Comparison of ENCODE assay signal across 14 cellular contexts in genomic region chr17:57424777-57425188, GRCh38.
DNase-seq lines count a peak whose midpoint lies in the region; ATAC-seq and TF ChIP-seq lines count a peak whose summit lies in the region.
"Had no signal": no experiment of that assay in that cellular context is flagged by ENCODE, and none has a peak within 500 bp of the region (broad histone marks: within the 10 kb centered on the region; RNA-seq: fewer than 3 reads in every experiment).

No MANE protein-coding gene starts in this region.

- H3K9me3 ChIP-seq in A673 (ENCODE audit: low read depth, low read length, poor library complexity, severe bottlenecking): no peaks in the 10 kb centered on the region

- peak overlapping the region; percentile 77 for H3K27ac ChIP-seq in A673 (ENCODE audit: low read depth, low read length, poor library complexity, severe bottlenecking)
- H3K27ac ChIP-seq: coronary artery had no signal

- H3K4me1 Mint-ChIP-seq in HFFc6 (ENCODE audit: low read depth): peaks cover 57% of the 10 kb centered on the region

- H3K4me3 Mint-ChIP-seq in HFFc6: no peak overlapping the region

- ATAC-seq in HG03045 (IDR thresholded peaks at IDR 0.05; ENCODE audit: unreplicated experiment): no peak

- H3K27ac Mint-ChIP-seq in HFFc6: peak overlapping the region; percentile 36; the same call in 1 of the 2 replicates

- in situ Hi-C loops in GM13977 (cut with MboI; ENCODE audit: low pct_unique_long_range_greater_than_20kb, low sequenced_read_pairs, unreplicated experiment): no loop called here

- TF ChIP-seq CTCF in A673 (conservative IDR thresholded peaks at IDR 0.05; ENCODE audit: low read depth, low read length) (no peak), HFFc6 (IDR thresholded peaks at IDR 0.05) (no peak), GM13977 (IDR thresholded peaks at IDR 0.05; ENCODE audit: extremely low read depth, insufficient read depth, missing control alignments) (no peak)

- H3K4me3 ChIP-seq in A673 (ENCODE audit: low read depth, low read length, poor library complexity, severe bottlenecking): no peak overlapping the region
- H3K4me3 ChIP-seq: coronary artery had no signal

- CTCF ChIA-PET in A673 (lab: Charles Lee): no interaction called here

- POLR2A ChIA-PET in A673 (lab: Charles Lee; ENCODE audit: low non-redundant PET): no interaction called here

- no TSS peak for BruUV-seq in A673 (replicated peaks; lab: Mats Ljungman, UMichigan)

- no peaks in the 10 kb centered on the region for H3K36me3 ChIP-seq in A673 (ENCODE audit: insufficient read depth, low read length, poor library complexity, severe bottlenecking)

- H3K9me3 Mint-ChIP-seq in HFFc6: no peaks in the 10 kb centered on the region

- DNase-seq in A673 (ENCODE audit: low spot score) (peak; percentile 95), HFFc6 (no peak), RPMI7951 (ENCODE audit: low read depth) (peak; percentile 68), glomerular visceral epithelial cell (ENCODE audit: extremely low spot score) (peak; percentile 21), GM13977 (ENCODE audit: low spot score) (no peak), retina (no peak)
- DNase-seq in NK-92 treated with Interleukin-12 subunit alpha and Interleukin-12 subunit beta, amount 100 ng/mL, for 24 hours (lab: John Stamatoyannopoulos, UW): no peak
- DNase-seq: activated T-cell treated with anti-CD3 and anti-CD28 coated beads, Interleukin-2, amount 50 U/mL, for 48 hours; AML-193; glutamatergic neuron; NCI-H2171 treated with DMSO at 0.1 percent for 48 hours; stimulated activated CD4-positive, alpha-beta T cell treated with anti-CD3 and anti-CD28 coated beads, Interleukin-4, amount 100 ng/mL, for 1 hour had no signal

- no peaks in the 10 kb centered on the region for H3K27me3 ChIP-seq in A673 (replicated peaks; ENCODE audit: insufficient read depth, low read depth, low read length, poor library complexity)

- H3K36me3 Mint-ChIP-seq in HFFc6 (ENCODE audit: low read depth): peaks cover 14% of the 10 kb centered on the region

- H3K4me1 ChIP-seq in A673 (ENCODE audit: insufficient read depth, low read length, poor library complexity, severe bottlenecking): peaks cover 60% of the 10 kb centered on the region

- intact Hi-C loops in A673 (cut with micrococcal nuclease; ENCODE audit: unreplicated experiment): loop anchor here (5.0 to 10.0 kb wide), 3 partner anchors 48 to 390 kb away; no protein-coding TSS in a partner anchor

- H3K27me3 Mint-ChIP-seq in HFFc6 (ENCODE audit: insufficient read depth): no peaks in the 10 kb centered on the region; the same call in none of the 2 replicates

Comparison
In these comparisons a context has a peak if more than half of its experiments do, and no peak if none do; other contexts are left out.
1. DNase-seq: peak in A673 (single experiment), RPMI7951 (single experiment) and glomerular visceral epithelial cell (single experiment); none in HFFc6 (single experiment), NK-92 treated with Interleukin-12 subunit alpha and Interleukin-12 subunit beta, amount 100 ng/mL, for 24 hours (single experiment), GM13977 (single experiment) and retina (single experiment).